ENCODE assay signal across 1 cellular context in the genomic region with DNA sequence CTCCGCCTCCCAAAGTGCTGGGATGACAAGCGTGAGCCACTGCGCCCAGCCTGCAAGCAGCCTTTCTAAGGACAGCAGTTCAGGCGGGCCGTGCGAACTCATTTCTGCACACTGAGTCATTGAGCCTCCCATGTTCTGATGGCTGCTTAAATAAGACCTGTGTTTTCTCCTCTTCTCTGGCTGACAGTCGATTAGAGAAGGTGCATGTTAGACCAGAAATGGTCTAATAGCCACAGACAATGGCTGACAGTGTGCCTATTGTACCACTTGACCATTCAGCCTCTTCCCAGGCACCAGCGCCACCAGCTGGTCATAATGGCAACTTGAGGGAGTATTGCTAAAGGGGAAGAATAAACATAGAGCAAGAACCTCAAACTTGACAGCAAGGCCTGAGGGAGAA.
TF ChIP-seq lines count a peak whose summit lies in the region.

No MANE protein-coding gene starts in this region.

TF ChIP-seq in GM23338, 12 proteins besides CTCF, POLR2A, EP300 and RAD21 (continued from another document):
- TF ChIP-seq, protein P1, sequence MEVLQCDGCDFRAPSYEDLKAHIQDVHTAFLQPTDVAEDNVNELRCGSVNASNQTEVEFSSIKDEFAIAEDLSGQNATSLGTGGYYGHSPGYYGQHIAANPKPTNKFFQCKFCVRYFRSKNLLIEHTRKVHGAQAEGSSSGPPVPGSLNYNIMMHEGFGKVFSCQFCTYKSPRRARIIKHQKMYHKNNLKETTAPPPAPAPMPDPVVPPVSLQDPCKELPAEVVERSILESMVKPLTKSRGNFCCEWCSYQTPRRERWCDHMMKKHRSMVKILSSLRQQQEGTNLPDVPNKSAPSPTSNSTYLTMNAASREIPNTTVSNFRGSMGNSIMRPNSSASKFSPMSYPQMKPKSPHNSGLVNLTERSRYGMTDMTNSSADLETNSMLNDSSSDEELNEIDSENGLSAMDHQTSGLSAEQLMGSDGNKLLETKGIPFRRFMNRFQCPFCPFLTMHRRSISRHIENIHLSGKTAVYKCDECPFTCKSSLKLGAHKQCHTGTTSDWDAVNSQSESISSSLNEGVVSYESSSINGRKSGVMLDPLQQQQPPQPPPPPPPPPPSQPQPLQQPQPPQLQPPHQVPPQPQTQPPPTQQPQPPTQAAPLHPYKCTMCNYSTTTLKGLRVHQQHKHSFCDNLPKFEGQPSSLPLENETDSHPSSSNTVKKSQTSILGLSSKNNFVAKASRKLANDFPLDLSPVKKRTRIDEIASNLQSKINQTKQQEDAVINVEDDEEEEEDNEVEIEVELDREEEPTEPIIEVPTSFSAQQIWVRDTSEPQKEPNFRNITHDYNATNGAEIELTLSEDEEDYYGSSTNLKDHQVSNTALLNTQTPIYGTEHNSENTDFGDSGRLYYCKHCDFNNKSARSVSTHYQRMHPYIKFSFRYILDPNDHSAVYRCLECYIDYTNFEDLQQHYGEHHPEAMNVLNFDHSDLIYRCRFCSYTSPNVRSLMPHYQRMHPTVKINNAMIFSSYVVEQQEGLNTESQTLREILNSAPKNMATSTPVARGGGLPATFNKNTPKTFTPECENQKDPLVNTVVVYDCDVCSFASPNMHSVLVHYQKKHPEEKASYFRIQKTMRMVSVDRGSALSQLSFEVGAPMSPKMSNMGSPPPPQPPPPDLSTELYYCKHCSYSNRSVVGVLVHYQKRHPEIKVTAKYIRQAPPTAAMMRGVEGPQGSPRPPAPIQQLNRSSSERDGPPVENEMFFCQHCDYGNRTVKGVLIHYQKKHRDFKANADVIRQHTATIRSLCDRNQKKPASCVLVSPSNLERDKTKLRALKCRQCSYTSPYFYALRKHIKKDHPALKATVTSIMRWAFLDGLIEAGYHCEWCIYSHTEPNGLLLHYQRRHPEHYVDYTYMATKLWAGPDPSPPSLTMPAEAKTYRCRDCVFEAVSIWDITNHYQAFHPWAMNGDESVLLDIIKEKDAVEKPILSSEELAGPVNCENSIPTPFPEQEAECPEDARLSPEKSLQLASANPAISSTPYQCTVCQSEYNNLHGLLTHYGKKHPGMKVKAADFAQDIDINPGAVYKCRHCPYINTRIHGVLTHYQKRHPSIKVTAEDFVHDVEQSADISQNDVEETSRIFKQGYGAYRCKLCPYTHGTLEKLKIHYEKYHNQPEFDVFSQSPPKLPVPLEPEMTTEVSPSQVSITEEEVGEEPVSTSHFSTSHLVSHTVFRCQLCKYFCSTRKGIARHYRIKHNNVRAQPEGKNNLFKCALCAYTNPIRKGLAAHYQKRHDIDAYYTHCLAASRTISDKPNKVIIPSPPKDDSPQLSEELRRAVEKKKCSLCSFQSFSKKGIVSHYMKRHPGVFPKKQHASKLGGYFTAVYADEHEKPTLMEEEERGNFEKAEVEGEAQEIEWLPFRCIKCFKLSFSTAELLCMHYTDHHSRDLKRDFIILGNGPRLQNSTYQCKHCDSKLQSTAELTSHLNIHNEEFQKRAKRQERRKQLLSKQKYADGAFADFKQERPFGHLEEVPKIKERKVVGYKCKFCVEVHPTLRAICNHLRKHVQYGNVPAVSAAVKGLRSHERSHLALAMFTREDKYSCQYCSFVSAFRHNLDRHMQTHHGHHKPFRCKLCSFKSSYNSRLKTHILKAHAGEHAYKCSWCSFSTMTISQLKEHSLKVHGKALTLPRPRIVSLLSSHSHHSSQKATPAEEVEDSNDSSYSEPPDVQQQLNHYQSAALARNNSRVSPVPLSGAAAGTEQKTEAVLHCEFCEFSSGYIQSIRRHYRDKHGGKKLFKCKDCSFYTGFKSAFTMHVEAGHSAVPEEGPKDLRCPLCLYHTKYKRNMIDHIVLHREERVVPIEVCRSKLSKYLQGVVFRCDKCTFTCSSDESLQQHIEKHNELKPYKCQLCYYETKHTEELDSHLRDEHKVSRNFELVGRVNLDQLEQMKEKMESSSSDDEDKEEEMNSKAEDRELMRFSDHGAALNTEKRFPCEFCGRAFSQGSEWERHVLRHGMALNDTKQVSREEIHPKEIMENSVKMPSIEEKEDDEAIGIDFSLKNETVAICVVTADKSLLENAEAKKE (CRISPR knock-in tag; IDR thresholded peaks at IDR 0.05) = no peak
- TF ChIP-seq ZNF114 (CRISPR knock-in tag; IDR thresholded peaks at IDR 0.05) (no peak), EZH2 (IDR thresholded peaks at IDR 0.05; ENCODE audit: low read depth, unreplicated experiment) (no peak), STAT1 (IDR thresholded peaks at IDR 0.05; ENCODE audit: unreplicated experiment) (no peak), CREB1 (CRISPR knock-in tag; IDR thresholded peaks at IDR 0.05; ENCODE audit: low read depth) (no peak), JUNB (IDR thresholded peaks at IDR 0.05; ENCODE audit: unreplicated experiment) (no peak), NANOG (IDR thresholded peaks at IDR 0.05; ENCODE audit: borderline replicate concordance) (no peak), POLR2AphosphoS5 (IDR thresholded peaks at IDR 0.05; ENCODE audit: low read depth) (no peak), ZNF331 (CRISPR knock-in tag; IDR thresholded peaks at IDR 0.05; ENCODE audit: low read depth) (no peak), EZH2phosphoT487 (IDR thresholded peaks at IDR 0.05; ENCODE audit: unreplicated experiment) (no peak)
- TF ChIP-seq, protein P2, sequence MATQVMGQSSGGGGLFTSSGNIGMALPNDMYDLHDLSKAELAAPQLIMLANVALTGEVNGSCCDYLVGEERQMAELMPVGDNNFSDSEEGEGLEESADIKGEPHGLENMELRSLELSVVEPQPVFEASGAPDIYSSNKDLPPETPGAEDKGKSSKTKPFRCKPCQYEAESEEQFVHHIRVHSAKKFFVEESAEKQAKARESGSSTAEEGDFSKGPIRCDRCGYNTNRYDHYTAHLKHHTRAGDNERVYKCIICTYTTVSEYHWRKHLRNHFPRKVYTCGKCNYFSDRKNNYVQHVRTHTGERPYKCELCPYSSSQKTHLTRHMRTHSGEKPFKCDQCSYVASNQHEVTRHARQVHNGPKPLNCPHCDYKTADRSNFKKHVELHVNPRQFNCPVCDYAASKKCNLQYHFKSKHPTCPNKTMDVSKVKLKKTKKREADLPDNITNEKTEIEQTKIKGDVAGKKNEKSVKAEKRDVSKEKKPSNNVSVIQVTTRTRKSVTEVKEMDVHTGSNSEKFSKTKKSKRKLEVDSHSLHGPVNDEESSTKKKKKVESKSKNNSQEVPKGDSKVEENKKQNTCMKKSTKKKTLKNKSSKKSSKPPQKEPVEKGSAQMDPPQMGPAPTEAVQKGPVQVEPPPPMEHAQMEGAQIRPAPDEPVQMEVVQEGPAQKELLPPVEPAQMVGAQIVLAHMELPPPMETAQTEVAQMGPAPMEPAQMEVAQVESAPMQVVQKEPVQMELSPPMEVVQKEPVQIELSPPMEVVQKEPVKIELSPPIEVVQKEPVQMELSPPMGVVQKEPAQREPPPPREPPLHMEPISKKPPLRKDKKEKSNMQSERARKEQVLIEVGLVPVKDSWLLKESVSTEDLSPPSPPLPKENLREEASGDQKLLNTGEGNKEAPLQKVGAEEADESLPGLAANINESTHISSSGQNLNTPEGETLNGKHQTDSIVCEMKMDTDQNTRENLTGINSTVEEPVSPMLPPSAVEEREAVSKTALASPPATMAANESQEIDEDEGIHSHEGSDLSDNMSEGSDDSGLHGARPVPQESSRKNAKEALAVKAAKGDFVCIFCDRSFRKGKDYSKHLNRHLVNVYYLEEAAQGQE (IDR thresholded peaks at IDR 0.05; ENCODE audit: unreplicated experiment) = no peak
